Comparison of ENCODE assay signal across 1 cellular context in the genomic region with DNA sequence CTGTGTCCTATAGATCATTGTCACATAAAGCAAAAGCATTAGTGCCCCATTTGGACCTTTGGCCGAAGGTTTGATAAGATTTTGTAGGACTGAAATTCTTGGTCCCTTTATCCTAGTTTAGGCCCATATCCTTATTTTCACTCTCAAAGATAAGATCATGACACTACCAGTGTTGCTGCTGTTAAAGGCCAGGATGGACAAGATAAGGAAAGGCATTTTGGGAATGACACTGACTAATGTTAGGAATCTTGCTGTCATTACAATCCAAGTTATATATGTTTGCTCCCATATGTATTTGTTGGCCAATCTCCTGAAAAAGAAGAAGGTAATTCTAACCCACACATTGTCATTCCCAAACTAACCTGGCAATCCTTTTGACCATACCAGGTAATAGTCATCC.
TF ChIP-seq lines count a peak whose summit lies in the region.

No MANE protein-coding gene starts in this region.

TF ChIP-seq in H1, 55 proteins besides CTCF, POLR2A, EP300 and RAD21 (continued from another document):
- TF ChIP-seq, protein P1, sequence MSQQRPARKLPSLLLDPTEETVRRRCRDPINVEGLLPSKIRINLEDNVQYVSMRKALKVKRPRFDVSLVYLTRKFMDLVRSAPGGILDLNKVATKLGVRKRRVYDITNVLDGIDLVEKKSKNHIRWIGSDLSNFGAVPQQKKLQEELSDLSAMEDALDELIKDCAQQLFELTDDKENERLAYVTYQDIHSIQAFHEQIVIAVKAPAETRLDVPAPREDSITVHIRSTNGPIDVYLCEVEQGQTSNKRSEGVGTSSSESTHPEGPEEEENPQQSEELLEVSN (IDR thresholded peaks at IDR 0.05): no peak
TF ChIP-seq in H1: peak in this region for 0.
